ENCODE assay signal across 16 cellular contexts in genomic region chr2:233199870-233200269, GRCh38.
A peak's percentile ranks its signal among the peaks of the same experiment; 100 is the strongest.
DNase-seq lines count a peak whose midpoint lies in the region; ATAC-seq and TF ChIP-seq lines count a peak whose summit lies in the region.
"Had no signal": no experiment of that assay in that cellular context is flagged by ENCODE, and none has a peak within 500 bp of the region (broad histone marks: within the 10 kb centered on the region; RNA-seq: fewer than 3 reads in every experiment).

No MANE protein-coding gene starts in this region.

- DNase-seq in GM10248 (ENCODE audit: extremely low spot score) (peak; percentile 65), MV-4-11 (lab: John Stamatoyannopoulos, UW) (peak; percentile 50), memory B cell (ENCODE audit: low spot score in 2 of 2) (peak in 1 of 2 donors; percentile 17), SW 1271 (lab: John Stamatoyannopoulos, UW) (no peak)
- DNase-seq: AML-193, Calu3, NCI-H1436, NCI-H2171, NCI-H748 treated with DMSO at 0.1 percent for 48 hours, OCI-M1, spleen, T1000, testis had no signal

- H3K4me3 Mint-ChIP-seq in memory B cell = no peak overlapping the region

- H3K9me3 Mint-ChIP-seq in memory B cell = peaks cover 2% of the 10 kb centered on the region

- H3K36me3 Mint-ChIP-seq in memory B cell = peaks cover 56% of the 10 kb centered on the region

- CTCF ChIA-PET in GM10248 (lab: Yijun Ruan, JAX) = interaction anchor here (1.0 to 2.0 kb wide), 6 partner anchors 10 to 145 kb away, joined by 3 to 7 read pairs (median 3); no protein-coding TSS in a partner anchor

- ATAC-seq in GM18873 (IDR thresholded peaks at IDR 0.05; ENCODE audit: low FRiP score, unreplicated experiment) = peak; percentile 42
- ATAC-seq in memory B cell (ENCODE audit: low read depth) = peak; percentile 59
- ATAC-seq in HG02885 (IDR thresholded peaks at IDR 0.05; ENCODE audit: poor library complexity, unreplicated experiment) = no peak
- ATAC-seq in GM21381 (IDR thresholded peaks at IDR 0.05; ENCODE audit: unreplicated experiment) = no peak

- H3K27ac Mint-ChIP-seq in memory B cell = peak overlapping the region; percentile 82

- no peak for TF ChIP-seq CTCF in GM10248 (IDR thresholded peaks at IDR 0.05; ENCODE audit: control extremely low read depth, extremely low read depth, low read depth, missing control alignments)

- peaks cover 35% of the 10 kb centered on the region for H3K4me1 Mint-ChIP-seq in memory B cell

- H3K27me3 Mint-ChIP-seq in memory B cell = no peaks in the 10 kb centered on the region

- POLR2A ChIA-PET in GM10248 (lab: Yijun Ruan, JAX) = no interaction called here

Comparison
In these comparisons a context has a peak if more than half of its experiments do, and no peak if none do; other contexts are left out.
1. DNase-seq: peak in GM10248 (single experiment) and MV-4-11 (single experiment); none in SW 1271 (0 of 2).
2. ATAC-seq: peak in GM18873 (single experiment) and memory B cell (single experiment); none in HG02885 (single experiment) and GM21381 (single experiment).